In the genomic region with DNA sequence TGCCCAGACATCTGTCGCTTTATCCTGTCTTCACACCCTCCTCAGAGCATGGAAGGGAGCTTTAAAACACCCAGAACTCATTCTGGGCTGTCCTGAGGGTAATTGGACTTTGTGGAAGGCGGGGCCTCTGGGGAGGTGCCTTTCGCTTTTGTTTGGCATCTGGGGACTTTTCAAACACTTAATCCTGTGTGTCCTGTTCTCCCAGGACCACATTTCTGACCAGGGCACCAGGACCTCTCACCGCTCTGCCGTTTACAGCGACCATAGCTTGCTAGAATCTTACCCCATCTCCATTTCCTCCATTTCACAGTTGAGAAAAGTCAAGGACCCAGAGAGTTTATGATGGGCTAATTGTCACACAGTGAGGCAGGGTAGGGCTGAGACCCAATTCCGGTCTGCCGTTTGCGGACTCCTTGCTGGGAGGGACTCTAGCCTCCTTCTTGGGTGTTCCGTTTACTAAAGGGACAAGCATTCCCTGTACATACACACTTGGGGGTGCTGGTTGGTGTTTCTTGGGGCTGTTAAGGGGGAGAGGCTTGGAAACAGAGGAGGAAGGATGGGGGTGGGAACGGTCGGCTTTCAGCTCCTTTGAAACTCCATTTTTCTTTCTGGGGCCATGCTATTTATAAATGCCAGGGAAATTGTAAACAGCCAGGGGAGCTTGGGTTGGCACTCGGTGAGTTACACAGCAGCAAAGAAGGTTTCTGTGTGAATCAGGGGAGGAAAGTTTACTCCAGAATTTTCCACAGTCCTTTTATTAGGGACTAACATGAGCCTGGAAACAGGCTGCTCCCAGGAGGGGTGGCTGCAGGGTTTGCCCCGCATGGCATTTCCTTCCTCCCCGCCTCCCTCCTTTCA, we compare ENCODE assay signal across 8 cellular contexts. TPM values are rescaled to one million over a fixed set of nuclear protein-coding genes. Genes with fewer than 3 reads are reported as not detected.
A peak's percentile ranks its signal among the peaks of the same experiment; 100 is the strongest.
DNase-seq lines count a peak whose midpoint lies in the region; ATAC-seq and TF ChIP-seq lines count a peak whose summit lies in the region.

No MANE protein-coding gene starts in this region.

- H2AFZ ChIP-seq in OCI-LY3 (ENCODE audit: low read depth, low read length): no peak overlapping the region

- peak overlapping the region; percentile 2 to 95 (median 79) for H3K27ac Mint-ChIP-seq in nephron

- H3K4me3 Mint-ChIP-seq in nephron: peak overlapping the region; percentile 84 to 91 (median 89)

- no peaks in the 10 kb centered on the region for H4K20me1 ChIP-seq in OCI-LY3 (ENCODE audit: insufficient read depth, low read length)

- peak overlapping the region; percentile 94 for H3K4me3 ChIP-seq in OCI-LY3 (ENCODE audit: low read length)

- no peaks in the 10 kb centered on the region for H3K36me3 ChIP-seq in OCI-LY3 (replicated peaks; ENCODE audit: low read depth, low read length)

- H3K9me3 ChIP-seq in OCI-LY3 (ENCODE audit: insufficient read depth, low read length): no peaks in the 10 kb centered on the region

- no peak for DNase-seq in stimulated activated CD4-positive, alpha-beta T cell treated with anti-CD3 and anti-CD28 coated beads, Interleukin-4, amount 100 ng/mL, for 24 hours
- no peak for DNase-seq in NCI-H1417 treated with DMSO at 0.1 percent for 48 hours (lab: John Stamatoyannopoulos, UW)

- H3K9ac ChIP-seq in OCI-LY3 (ENCODE audit: low read length): 0 out of 2 replicates have a peak overlapping the region, but pooled peaks have one; percentile 70

- H3K9me3 Mint-ChIP-seq in nephron: no peaks in the 10 kb centered on the region

- no peaks in the 10 kb centered on the region for H3K36me3 Mint-ChIP-seq in nephron (ENCODE audit: low read depth)

- peak overlapping the region; percentile 92 for H3K4me2 ChIP-seq in OCI-LY3 (ENCODE audit: low read length)

- H3K79me2 ChIP-seq in OCI-LY3 (ENCODE audit: low read length): no peaks in the 10 kb centered on the region

- peaks cover 79% of the 10 kb centered on the region for H3K4me1 Mint-ChIP-seq in nephron

- peaks cover 4% of the 10 kb centered on the region for H3K27me3 Mint-ChIP-seq in nephron (ENCODE audit: low read depth)

- no peak overlapping the region for H3K27ac ChIP-seq in OCI-LY3 (ENCODE audit: low read length)

- 0 out of 2 replicates have a peak, but pooled peaks cover 12% of the 10 kb centered on the region for H3K27me3 ChIP-seq in OCI-LY3 (ENCODE audit: low read depth, low read length)

- peak; percentile 2 for ATAC-seq in GM21529 (IDR thresholded peaks at IDR 0.05; ENCODE audit: unreplicated experiment)
- peak; percentile 11 for ATAC-seq in esophagus mucosa
- ATAC-seq in HG03439 (IDR thresholded peaks at IDR 0.05; ENCODE audit: unreplicated experiment): no peak
- no peak for ATAC-seq in HG02763 (IDR thresholded peaks at IDR 0.05; ENCODE audit: unreplicated experiment)

- TF ChIP-seq CTCF in OCI-LY3 (IDR thresholded peaks at IDR 0.05; ENCODE audit: low read depth, low read length) (no peak), nephron (IDR thresholded peaks at IDR 0.05; ENCODE audit: unreplicated experiment in 3 of 3) (no peak)

- H3K4me1 ChIP-seq in OCI-LY3 (ENCODE audit: low read length): peaks cover 10% of the 10 kb centered on the region; the same call in 1 of the 2 replicates

RNA-seq across cellular contexts. Expression of a gene that starts 1.3 kb away (rescaled TPM):
- 270 TPM for total RNA-seq in esophagus mucosa

Comparison
In these comparisons a context has a peak if more than half of its experiments do, and no peak if none do; other contexts are left out.
1. ATAC-seq: peak in GM21529 (single experiment) and esophagus mucosa (single experiment); none in HG03439 (single experiment) and HG02763 (single experiment).